ENCODE assay signal across 22 cellular contexts in genomic region chr3:167456157-167456799, GRCh38. TPM values are rescaled to one million over a fixed set of nuclear protein-coding genes. Genes with fewer than 3 reads are reported as not detected.
DNase-seq lines count a peak whose midpoint lies in the region; ATAC-seq, FAIRE-seq and TF ChIP-seq lines count a peak whose summit lies in the region.
"Had no signal": no experiment of that assay in that cellular context is flagged by ENCODE, and none has a peak within 500 bp of the region (broad histone marks: within the 10 kb centered on the region; RNA-seq: fewer than 3 reads in every experiment).

No MANE protein-coding gene starts in this region.

- no peak overlapping the region for H3K4me2 ChIP-seq in H1 (ENCODE audit: insufficient read depth in 1 of 2, low read depth in 2 of 2, low read length in 2 of 2)

- H2AFZ ChIP-seq in H1 (ENCODE audit: low read length), result no peak overlapping the region
- H2AFZ ChIP-seq: GM23248 had no signal

- no peaks in the 10 kb centered on the region for H3K9me3 Mint-ChIP-seq in Caco-2 (ENCODE audit: unreplicated experiment)
- H3K9me3 Mint-ChIP-seq: CD8-positive, alpha-beta T cell had no signal

- peak overlapping the region; percentile 34 for H4K91ac ChIP-seq in H1 (replicated peaks; ENCODE audit: insufficient read length, low read length)

- CTCF ChIA-PET in H1 (lab: Charles Lee; ENCODE audit: partially characterized antibody) (no interaction called here), Caco-2 (lab: Charles Lee) (no interaction called here)

- no peak overlapping the region for H3K27ac Mint-ChIP-seq in Caco-2 (ENCODE audit: unreplicated experiment)
- H3K27ac Mint-ChIP-seq: CD8-positive, alpha-beta T cell; HFFc6 had no signal

- no peaks in the 10 kb centered on the region for H3K36me3 ChIP-seq in H1 (ENCODE audit: control insufficient read depth in 2 of 4, insufficient read depth in 4 of 4, low read length in 3 of 4)
- no peaks in the 10 kb centered on the region for H3K36me3 ChIP-seq in pancreas
- no peaks in the 10 kb centered on the region for H3K36me3 ChIP-seq in Caco-2 (ENCODE audit: control insufficient read depth, insufficient read depth, low read length)
- H3K36me3 ChIP-seq: HAP-1 had no signal

- H3K36me3 Mint-ChIP-seq in Caco-2 (ENCODE audit: insufficient read depth, unreplicated experiment), result no peaks in the 10 kb centered on the region
- H3K36me3 Mint-ChIP-seq: CD8-positive, alpha-beta T cell had no signal

- H4K20me1 ChIP-seq in H1 (replicated peaks in 1 of 2; ENCODE audit: control insufficient read depth in 1 of 2, insufficient read depth in 2 of 2, low read length in 2 of 2), result no peaks in the 10 kb centered on the region

- 86% methylated on average over 6 of the region's 6 CpGs; no CpG with 5 or more reads in 1 of the 2 experiments for WGBS in H1 (ENCODE audit: extremely low coverage in 1 of 2, insufficient coverage in 1 of 2, insufficient read length in 1 of 2, insufficient replicate concordance in 2 of 2, low coverage in 1 of 2, low lambda C conversion rate in 2 of 2, missing lambda C conversion rate in 1 of 2), 2 experiments
- 39 to 43% methylated on average over 6 of the region's 6 CpGs for WGBS in pancreas, 2 donors

- no peak overlapping the region for H2BK20ac ChIP-seq in H1 (ENCODE audit: low read length)

- H3K9me3 ChIP-seq in H1 (ENCODE audit: insufficient read depth in 2 of 2, low read depth in 1 of 2, low read length in 1 of 2), result peaks cover 0 to 2% of the 10 kb centered on the region in 2 experiments; a peak in 1 of 4 replicates
- H3K9me3 ChIP-seq in pancreas, result no peaks in the 10 kb centered on the region
- H3K9me3 ChIP-seq in Caco-2, result no peaks in the 10 kb centered on the region
- H3K9me3 ChIP-seq: HAP-1 had no signal

- H2AK5ac ChIP-seq in H1 (ENCODE audit: low read depth, low read length), result no peak overlapping the region

- intact Hi-C loops in pancreas (cut with DNase I) (no loop called here), Caco-2 (cut with micrococcal nuclease; ENCODE audit: unreplicated experiment) (no loop called here)

- H4K8ac ChIP-seq in H1 (ENCODE audit: extremely low read depth, insufficient read depth, low read length), result no peak overlapping the region

- H2BK15ac ChIP-seq in H1 (ENCODE audit: low read length), result no peak overlapping the region

- DNase-seq in NCI-H69 (lab: John Stamatoyannopoulos, UW) (peak; percentile 33), H1 (ENCODE audit: low read depth in 1 of 2, low spot score in 2 of 2) (no peak), pancreas (no peak), HuH-7.5 (ENCODE audit: low spot score) (no peak), Caco-2 (no peak)
- DNase-seq: C1 segment of cervical spinal cord; CD8-positive, alpha-beta T cell; DMS 273 treated with DMSO at 0.1 percent for 48 hours; DMS79; EL; GDM1; GM23248; HFFc6 had no signal

- TF ChIP-seq CTCF in H1 (IDR thresholded peaks at IDR 0.05; ENCODE audit: control extremely low read depth in 1 of 3, insufficient read depth in 1 of 3, low read depth in 1 of 3, low read length in 3 of 3) (no peak), pancreas (IDR thresholded peaks at IDR 0.05) (no peak), Caco-2 (IDR thresholded peaks at IDR 0.05; ENCODE audit: insufficient read depth in 1 of 2, low read depth in 1 of 2, low read length in 1 of 2, severe bottlenecking in 1 of 2, unreplicated experiment in 1 of 2) (no peak)

- no peak overlapping the region for H3K9ac ChIP-seq in H1 (replicated peaks in 1 of 4; ENCODE audit: extremely low read depth in 1 of 4, low read depth in 3 of 4, low read length in 3 of 4)
- H3K9ac ChIP-seq: GM23248 had no signal

- no peak for TF ChIP-seq RAD21 in H1 (IDR thresholded peaks at IDR 0.05 in 1 of 2, conservative IDR thresholded peaks at IDR 0.05 in 1 of 2; ENCODE audit: low read depth in 2 of 2, low read length in 2 of 2)

- H4K5ac ChIP-seq in H1 (ENCODE audit: insufficient read length, low read depth, low read length), result peak overlapping the region; percentile 34

- no peak overlapping the region for H2BK12ac ChIP-seq in H1 (ENCODE audit: low read depth, low read length)

- no peak overlapping the region for H3K18ac ChIP-seq in H1 (ENCODE audit: extremely low read depth, low read length)

- H3K27me3 ChIP-seq in H1 (replicated peaks in 1 of 4; ENCODE audit: control insufficient read depth in 3 of 4, extremely low read depth in 1 of 4, insufficient read depth in 3 of 4, low read length in 3 of 4) (no peaks in the 10 kb centered on the region), pancreas (peaks cover 0 to 2% (median 0%) of the 10 kb centered on the region in 4 donors), Caco-2 (replicated peaks; ENCODE audit: control insufficient read depth, insufficient read depth, low read length) (no peaks in the 10 kb centered on the region)

- no peak overlapping the region for H3K23ac ChIP-seq in H1 (ENCODE audit: insufficient read length)

- FAIRE-seq in H1 (lab: Jason Lieb, UNC), result no peak
- FAIRE-seq in pancreas (lab: Jason Lieb, UNC), result no peak
- FAIRE-seq: D721Med, GM12878, GM19239, H54 had no signal

- no peak overlapping the region for H3K14ac ChIP-seq in H1 (ENCODE audit: insufficient read length)

- no peaks in the 10 kb centered on the region for H3K79me2 ChIP-seq in H1 (ENCODE audit: control insufficient read depth in 1 of 2, insufficient read depth in 2 of 2, low read length in 2 of 2)

- H2BK120ac ChIP-seq in H1 (replicated peaks; ENCODE audit: low read depth, low read length), result no peak overlapping the region

- H3K27me3 Mint-ChIP-seq in Caco-2 (ENCODE audit: insufficient read depth, unreplicated experiment), result peaks cover 5% of the 10 kb centered on the region

- no peaks in the 10 kb centered on the region for H3K79me1 ChIP-seq in H1 (ENCODE audit: low read depth, low read length)

- H3K4me3 ChIP-seq in H1 (ENCODE audit: extremely low read depth in 1 of 4, insufficient read depth in 2 of 4, low read depth in 3 of 4, low read length in 4 of 4) (no peak overlapping the region), pancreas (no peak overlapping the region), Caco-2 (ENCODE audit: low read depth, low read length) (no peak overlapping the region)
- H3K4me3 ChIP-seq: GM12878, GM23248, HAP-1 had no signal

- TF ChIP-seq EP300 in H1 (IDR thresholded peaks at IDR 0.05; ENCODE audit: borderline replicate concordance in 1 of 2, low read depth in 2 of 2, low read length in 2 of 2), result no peak

- no peak overlapping the region for H3K56ac ChIP-seq in H1 (replicated peaks; ENCODE audit: insufficient read length, low read depth, low read length)

- BruUV-seq in Caco-2 (replicated peaks; lab: Mats Ljungman, UMichigan), result no TSS peak

- no peak overlapping the region for H3K27ac ChIP-seq in H1 (ENCODE audit: low read depth, low read length)
- no peak overlapping the region for H3K27ac ChIP-seq in pancreas
- H3K27ac ChIP-seq: GM23248 had no signal

- no peaks in the 10 kb centered on the region for H3K4me1 Mint-ChIP-seq in Caco-2 (ENCODE audit: low read depth, unreplicated experiment)

- ATAC-seq in pancreas (peak in 3 of 4 donors; percentile 56 to 77 (median 63)), HG02981 (IDR thresholded peaks at IDR 0.05; ENCODE audit: unreplicated experiment) (no peak)
- ATAC-seq: CD8-positive, alpha-beta T cell; GM12878 had no signal

- H3K23me2 ChIP-seq in H1 (ENCODE audit: low read depth, low read length), result no peaks in the 10 kb centered on the region

- H3K4me3 Mint-ChIP-seq in Caco-2 (ENCODE audit: unreplicated experiment), result no peak overlapping the region
- H3K4me3 Mint-ChIP-seq: CD8-positive, alpha-beta T cell; HFFc6 had no signal

- H3K4ac ChIP-seq in H1 (replicated peaks; ENCODE audit: insufficient read length, low read depth, low read length), result no peak overlapping the region

- H3K4me1 ChIP-seq in H1 (replicated peaks in 1 of 4; ENCODE audit: control insufficient read depth in 3 of 4, insufficient read depth in 4 of 4, low read length in 3 of 4), result peaks cover 0 to 17% (median 1%) of the 10 kb centered on the region in 4 experiments; a peak in 3 of 7 replicates
- peaks cover 0 to 3% (median 3%) of the 10 kb centered on the region in 3 donors for H3K4me1 ChIP-seq in pancreas
- H3K4me1 ChIP-seq in Caco-2, result no peaks in the 10 kb centered on the region

- no peak for TF ChIP-seq POLR2A in H1 (IDR thresholded peaks at IDR 0.05; ENCODE audit: control extremely low read depth in 1 of 2, low read depth in 2 of 2, low read length in 2 of 2)

- no peak overlapping the region for H2BK5ac ChIP-seq in H1 (ENCODE audit: low read depth, low read length)

- POLR2A ChIA-PET in H1 (lab: Charles Lee; ENCODE audit: partially characterized antibody) (no interaction called here), Caco-2 (lab: Charles Lee) (no interaction called here)

TF ChIP-seq in H1, 55 proteins besides CTCF, POLR2A, EP300 and RAD21 (continues in another document):
- TF ChIP-seq SUZ12 (IDR thresholded peaks at IDR 0.05; ENCODE audit: low read length) (no peak), YY1 (IDR thresholded peaks at IDR 0.05; ENCODE audit: low read depth, low read length) (no peak), SIX5 (IDR thresholded peaks at IDR 0.05; ENCODE audit: low read depth, low read length) (no peak), CBX8 (IDR thresholded peaks at IDR 0.05; ENCODE audit: borderline replicate concordance, low read depth, low read length) (no peak), TBP (IDR thresholded peaks at IDR 0.05; ENCODE audit: low read depth, low read length) (no peak), ASH2L (IDR thresholded peaks at IDR 0.05; ENCODE audit: low read length) (no peak), CBX5 (IDR thresholded peaks at IDR 0.05; ENCODE audit: low read depth, low read length) (no peak), HDAC6 (IDR thresholded peaks at IDR 0.05; ENCODE audit: low read depth, low read length) (no peak), RXRA (IDR thresholded peaks at IDR 0.05; ENCODE audit: insufficient read depth, low read depth, low read length) (no peak), GTF2F1 (IDR thresholded peaks at IDR 0.05; ENCODE audit: borderline replicate concordance, low read depth, low read length) (no peak), POU5F1 (IDR thresholded peaks at IDR 0.05; ENCODE audit: low read depth, low read length) (no peak), CHD1 (IDR thresholded peaks at IDR 0.05; ENCODE audit: low read depth, low read length) (no peak), PHF8 (conservative IDR thresholded peaks at IDR 0.05; ENCODE audit: low read depth, low read length) (no peak)

RNA-seq across cellular contexts. Expression of gene SERPINI2, which starts 17.6 kb away (rescaled TPM):
- 0.25 and 0.26 TPM in 2 replicates for total RNA-seq in H1 (2021; fragmentation: NEBNext Ultra II Directional; extraction: Animal tissue kit (Norgen Biotek cat#: 25700))
- polyA plus RNA-seq in H1 (2011; rRNA removed) (not detected in 2 replicates), pancreas (100 to 1,000 TPM; 143 to 242 TPM)
- polyA plus RNA-seq in H1 (2011; cell fraction: cytosol; rRNA removed), result 0.09 TPM
- polyA plus RNA-seq in H1 (2011; cell fraction: nucleus; rRNA removed), result 0.29 TPM
- polyA plus RNA-seq in H1 (2012, experiment 1 of 2), result 0.37 TPM in 1 of 4 replicates, not detected in the others
- polyA plus RNA-seq in H1 (2012, experiment 2 of 2), result not detected
- polyA plus RNA-seq in H1 (2013, experiment 1 of 2), result 0.18 TPM
- 0.20 TPM for polyA plus RNA-seq in H1 (2013, experiment 2 of 2)
- polyA minus RNA-seq in H1 (2011; rRNA and poly(A)+ RNA removed), result 0.37 TPM in 1 of 2 replicates, not detected in the other
- polyA minus RNA-seq in H1 (2011; cell fraction: cytosol; rRNA and poly(A)+ RNA removed), result not detected
- polyA minus RNA-seq in H1 (2011; cell fraction: nucleus; rRNA and poly(A)+ RNA removed), result not detected
- total RNA-seq in pancreas (100 to 1,000 TPM; 213 to 444 (median 375) TPM), Caco-2 (2022) (not detected in 2 replicates)
- total RNA-seq: A172; A673; CD8-positive, alpha-beta T cell; GM23248; HFFc6 had no signal
- polyA plus RNA-seq: BJ, GM12878, GM23248 had no signal

Comparison
In these comparisons a context has a peak if more than half of its experiments do, and no peak if none do; other contexts are left out.
1. RNA of gene SERPINI2, which starts 17.6 kb away (total RNA-seq): 213 to 444 TPM in pancreas; 0.25 to 0.26 TPM in H1 and not detected in Caco-2; every median in the first group is over 100 times any median in the second.